ENCODE assay signal across 12 cellular contexts in the genomic region with DNA sequence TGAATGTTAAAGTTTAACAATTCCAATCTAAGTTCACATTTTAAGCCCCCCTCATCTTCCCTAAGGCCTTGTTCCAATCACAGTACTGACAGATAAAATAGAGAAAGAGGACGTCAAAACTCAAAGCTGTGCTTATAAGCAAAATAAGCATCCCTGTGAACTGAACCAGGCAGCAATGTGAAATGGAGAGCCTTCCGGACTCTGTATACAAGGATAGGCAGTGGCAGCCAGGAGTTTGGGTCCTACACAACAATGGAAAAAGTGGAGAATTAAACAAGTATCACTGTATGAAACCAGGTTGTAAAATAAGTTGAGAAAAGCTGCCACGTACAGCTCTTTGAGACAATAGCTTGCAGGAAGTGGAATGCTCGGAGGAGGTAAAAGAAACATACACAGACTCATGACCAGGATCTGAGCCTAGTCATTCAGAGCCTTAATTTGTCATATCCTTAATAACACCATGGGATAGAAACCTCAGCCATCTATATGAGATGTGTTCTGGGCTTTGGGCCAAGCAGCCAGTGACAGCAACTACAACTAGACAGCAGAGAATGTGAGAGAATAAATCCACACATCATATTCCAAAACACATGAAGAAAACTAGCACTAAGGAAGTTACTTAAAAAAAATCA. TPM values are rescaled to one million over a fixed set of nuclear protein-coding genes. Genes with fewer than 3 reads are reported as not detected.
DNase-seq lines count a peak whose midpoint lies in the region; ATAC-seq and TF ChIP-seq lines count a peak whose summit lies in the region.
"Had no signal": no experiment of that assay in that cellular context is flagged by ENCODE, and none has a peak within 500 bp of the region (broad histone marks: within the 10 kb centered on the region; RNA-seq: fewer than 3 reads in every experiment).

No MANE protein-coding gene starts in this region.

- intact Hi-C loops in natural killer cell (cut with micrococcal nuclease): no loop called here

- no peak for ATAC-seq in lung (ENCODE audit: insufficient read depth, low FRiP score)
- ATAC-seq in stimulated activated memory B cell treated with anti-CD40 and anti-IgM and Interleukin-4, amounts not matched to agents 10 μg/mL and 1 μg/mL and 100 μg/mL, for 72 hours: no peak
- no peak for ATAC-seq in natural killer cell

- TF ChIP-seq CTCF in AG09309 (IDR thresholded peaks at IDR 0.05; ENCODE audit: control insufficient read depth, insufficient read depth, low read depth, low read length, missing control alignments) (no peak), lung (IDR thresholded peaks at IDR 0.05; ENCODE audit: control extremely low read depth, extremely low read depth) (no peak), natural killer cell (IDR thresholded peaks at IDR 0.05) (no peak)

- H3K27me3 Mint-ChIP-seq in stimulated activated memory B cell treated with anti-CD40 and anti-IgM and Interleukin-4, amounts not matched to agents 10 μg/mL and 1 μg/mL and 100 μg/mL, for 72 hours: no peaks in the 10 kb centered on the region
- H3K27me3 Mint-ChIP-seq in natural killer cell (ENCODE audit: low read depth in 2 of 2): no peaks in the 10 kb centered on the region

- no peak overlapping the region for H3K27ac Mint-ChIP-seq in stimulated activated memory B cell treated with anti-CD40 and anti-IgM and Interleukin-4, amounts not matched to agents 10 μg/mL and 1 μg/mL and 100 μg/mL, for 72 hours
- H3K27ac Mint-ChIP-seq in natural killer cell: no peak overlapping the region
- H3K27ac Mint-ChIP-seq: immature natural killer cell had no signal

- peaks cover 0 to 6% of the 10 kb centered on the region in 2 donors for H3K4me1 ChIP-seq in lung (ENCODE audit: control insufficient read depth in 2 of 2, insufficient read depth in 2 of 2, low read length in 2 of 2)

- H3K9me3 ChIP-seq in lung (ENCODE audit: control insufficient read depth in 2 of 2, insufficient read depth in 1 of 2, low read length in 1 of 2): peaks cover 0 to 2% of the 10 kb centered on the region in 2 donors

- no peaks in the 10 kb centered on the region for H3K36me3 ChIP-seq in lung (ENCODE audit: control insufficient read depth in 2 of 2, insufficient read depth in 2 of 2, low read length in 2 of 2)

- 40 to 59% methylated on average over 4 of the region's 4 CpGs for WGBS in lung, 2 donors

- H3K27ac ChIP-seq in lung (ENCODE audit: low read depth in 1 of 2, low read length in 1 of 2): peak overlapping the region; percentile 56 to 86

- no peaks in the 10 kb centered on the region for H3K4me1 Mint-ChIP-seq in stimulated activated memory B cell treated with anti-CD40 and anti-IgM and Interleukin-4, amounts not matched to agents 10 μg/mL and 1 μg/mL and 100 μg/mL, for 72 hours
- H3K4me1 Mint-ChIP-seq in natural killer cell: no peaks in the 10 kb centered on the region
- H3K4me1 Mint-ChIP-seq: immature natural killer cell had no signal

- H3K27me3 ChIP-seq in lung (ENCODE audit: control insufficient read depth, insufficient read depth): no peaks in the 10 kb centered on the region

- no peak overlapping the region for H3K4me3 Mint-ChIP-seq in stimulated activated memory B cell treated with anti-CD40 and anti-IgM and Interleukin-4, amounts not matched to agents 10 μg/mL and 1 μg/mL and 100 μg/mL, for 72 hours
- H3K4me3 Mint-ChIP-seq in natural killer cell: no peak overlapping the region
- H3K4me3 Mint-ChIP-seq: immature natural killer cell had no signal

- H3K9me3 Mint-ChIP-seq in stimulated activated memory B cell treated with anti-CD40 and anti-IgM and Interleukin-4, amounts not matched to agents 10 μg/mL and 1 μg/mL and 100 μg/mL, for 72 hours: no peaks in the 10 kb centered on the region
- H3K9me3 Mint-ChIP-seq in natural killer cell: peaks cover 3 to 4% of the 10 kb centered on the region in 2 donors

- DNase-seq in AG09309 (ENCODE audit: low read depth) (peak; percentile 71), NCI-H1694 (lab: John Stamatoyannopoulos, UW) (peak; percentile 51), dedifferentiated amniotic fluid mesenchymal stem cell (ENCODE audit: extremely low spot score) (peak; percentile 49), lung (ENCODE audit: low spot score) (no peak), natural killer cell (no peak), NCI-H524 treated with DMSO at 0.1 percent for 48 hours (lab: John Stamatoyannopoulos, UW) (no peak), 8988T (no peak)
- DNase-seq: activated naive CD4-positive, alpha-beta T cell treated with anti-CD3 and anti-CD28 coated beads, Interleukin-2, amount 50 U/mL, for 16 hours; immature natural killer cell; NCI-H2029 treated with DMSO at 0.1 percent for 48 hours; stimulated activated CD4-positive, alpha-beta T cell treated with anti-CD3 and anti-CD28 coated beads, Interleukin-4, amount 100 ng/mL, for 4 hours had no signal

- H3K4me3 ChIP-seq in AG09309 (ENCODE audit: control insufficient read depth, low read depth, low read length) (no peak overlapping the region), lung (no peak overlapping the region)

- no peaks in the 10 kb centered on the region for H3K36me3 Mint-ChIP-seq in stimulated activated memory B cell treated with anti-CD40 and anti-IgM and Interleukin-4, amounts not matched to agents 10 μg/mL and 1 μg/mL and 100 μg/mL, for 72 hours
- no peaks in the 10 kb centered on the region for H3K36me3 Mint-ChIP-seq in natural killer cell
- H3K36me3 Mint-ChIP-seq: immature natural killer cell had no signal

RNA-seq across cellular contexts. Expression of a gene that starts 55.2 kb away (rescaled TPM):
- 10 to 100 TPM; 27.3 to 32.2 TPM for total RNA-seq in lung
- polyA plus RNA-seq in lung: 10 to 100 TPM; 10.5 to 16.7 TPM
- total RNA-seq in natural killer cell: not detected
- polyA plus RNA-seq: immature natural killer cell had no signal

Comparison
In these comparisons a context has a peak if more than half of its experiments do, and no peak if none do; other contexts are left out.
1. DNase-seq: peak in AG09309 (single experiment), NCI-H1694 (single experiment) and dedifferentiated amniotic fluid mesenchymal stem cell (single experiment); none in lung (single experiment), natural killer cell (single experiment), NCI-H524 treated with DMSO at 0.1 percent for 48 hours (single experiment) and 8988T (single experiment).
2. RNA of a gene that starts 55.2 kb away (total RNA-seq): 27.3 to 32.2 TPM in lung; not detected in natural killer cell; every median in the first group is over 10 times any median in the second.